In the genomic region with DNA sequence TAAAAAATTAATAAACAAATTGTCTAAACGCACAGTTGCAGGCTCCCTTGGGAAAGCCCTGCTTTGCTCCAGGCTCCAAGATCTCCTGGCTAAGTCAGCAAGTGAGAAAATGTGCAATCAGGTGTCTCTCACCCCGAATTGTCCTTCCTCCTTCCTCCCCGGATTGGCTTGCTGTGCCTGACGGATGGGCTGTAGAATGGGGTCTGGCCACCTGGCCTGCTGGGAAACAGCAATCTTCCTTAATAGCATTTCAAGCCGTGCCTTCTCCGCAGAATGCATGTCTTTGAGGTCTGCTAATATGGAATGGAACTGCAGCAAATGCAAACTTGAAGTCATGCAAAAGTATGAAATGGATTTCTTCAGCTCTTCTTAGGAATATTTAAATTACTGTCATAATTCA, we compare ENCODE assay signal across 8 cellular contexts.
"Had no signal": no experiment of that assay in that cellular context is flagged by ENCODE, and none has a peak within 500 bp of the region (broad histone marks: within the 10 kb centered on the region; RNA-seq: fewer than 3 reads in every experiment).

No MANE protein-coding gene starts in this region.

- H3K4me1 Mint-ChIP-seq: IgD-negative memory B cell had no signal

- ATAC-seq: HepG2 had no signal

- H3K9me3 Mint-ChIP-seq: H9, IgD-negative memory B cell had no signal

- H3K9ac ChIP-seq: KMS-11 had no signal

- DNase-seq: GOT3, H9, HCEC 1CT, KBM-7 had no signal

- H3K27ac ChIP-seq: HL-60, KMS-11 had no signal

- H3K27ac Mint-ChIP-seq: IgD-negative memory B cell had no signal

- H3K4me3 Mint-ChIP-seq: H9 had no signal

- H3K4me2 ChIP-seq: KMS-11 had no signal

- H3K27me3 Mint-ChIP-seq: IgD-negative memory B cell had no signal
